ENCODE assay signal across 29 cellular contexts in the genomic region with DNA sequence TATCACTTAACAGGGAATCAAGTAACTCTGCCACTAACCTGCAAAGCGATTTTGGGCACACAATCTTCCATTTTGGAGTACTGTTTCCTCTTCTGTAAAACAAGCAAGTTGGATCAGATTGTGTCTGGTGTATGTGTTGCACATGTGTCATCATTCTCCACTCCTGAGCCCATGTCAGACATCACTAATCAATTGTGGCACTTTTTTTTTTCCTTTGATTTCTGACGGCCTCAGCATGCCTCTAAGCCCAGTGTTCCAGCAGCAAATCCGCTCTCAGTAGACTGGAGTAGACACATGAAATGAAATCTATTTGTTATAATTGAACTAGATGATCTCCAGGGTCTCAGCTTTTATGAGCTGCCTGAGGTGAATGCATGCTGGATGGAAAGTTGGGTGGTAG.
"Had no signal": no experiment of that assay in that cellular context is flagged by ENCODE, and none has a peak within 500 bp of the region (broad histone marks: within the 10 kb centered on the region; RNA-seq: fewer than 3 reads in every experiment).

No MANE protein-coding gene starts in this region.

- H3K27me3 ChIP-seq: neutrophil, ovary, right lobe of liver, sigmoid colon, stomach, thyroid gland, tibial nerve, upper lobe of left lung, vagina had no signal

- ATAC-seq: natural killer cell treated with Interleukin-12 subunit alpha and Interleukin-12 subunit beta and Interleukin-15 and Interleukin-18, amount 100 ng/mL, for 72 hours; psoas muscle; right cardiac atrium; right lobe of liver; stimulated activated effector memory CD8-positive, alpha-beta T cell treated with anti-CD3 and anti-CD28 coated beads, Interleukin-12 subunit alpha, Interleukin-12 subunit beta, amount 100 ng/mL, for 72 hours; stimulated activated naive B cell treated with anti-CD40 and anti-IgM and Interleukin-4, amounts not matched to agents 10 μg/mL and 1 μg/mL and 100 μg/mL, for 72 hours had no signal

- H3K4me1 ChIP-seq: parathyroid adenoma, psoas muscle, sigmoid colon, upper lobe of left lung had no signal

- H3K4me3 ChIP-seq: ovary, psoas muscle, right lobe of liver, sigmoid colon, stomach, thoracic aorta, thyroid gland, tibial nerve, upper lobe of left lung, vagina had no signal

- DNase-seq: nephron progenitor cell; nucleus accumbens; ovary; posterior cingulate gyrus; psoas muscle; right cardiac atrium; right lobe of liver; sigmoid colon; small intestine; stimulated activated CD4-positive, alpha-beta T cell treated with anti-CD3 and anti-CD28 coated beads, Interleukin-15, amount 100 ng/mL, for 24 hours; stimulated activated CD4-positive, alpha-beta T cell treated with anti-CD3 and anti-CD28 coated beads, Interleukin-2, amount 100 ng/mL, for 24 hours; stimulated activated CD4-positive, alpha-beta T cell treated with anti-CD3 and anti-CD28 coated beads, Interleukin-2, amount 100 ng/mL, for 48 hours; stimulated activated CD4-positive, alpha-beta T cell treated with anti-CD3 and anti-CD28 coated beads, Interleukin-4, amount 100 ng/mL, for 24 hours; stimulated activated naive B cell treated with anti-CD40 and anti-IgM and Interleukin-4, amounts not matched to agents 10 μg/mL and 1 μg/mL and 100 μg/mL, for 72 hours; stimulated activated naive CD4-positive, alpha-beta T cell treated with Interleukin-2 at 50 U/mL for 16 hours; stomach; upper lobe of left lung had no signal

- H3K4me1 Mint-ChIP-seq: stimulated activated effector memory CD8-positive, alpha-beta T cell treated with anti-CD3 and anti-CD28 coated beads, Interleukin-12 subunit alpha, Interleukin-12 subunit beta, amount 100 ng/mL, for 72 hours had no signal

- H3K4me3 Mint-ChIP-seq: natural killer cell treated with Interleukin-12 subunit alpha and Interleukin-12 subunit beta and Interleukin-15 and Interleukin-18, amount 100 ng/mL, for 72 hours; nephron progenitor cell; neural crest cell; stimulated activated effector memory CD8-positive, alpha-beta T cell treated with anti-CD3 and anti-CD28 coated beads, Interleukin-12 subunit alpha, Interleukin-12 subunit beta, amount 100 ng/mL, for 72 hours; stimulated activated naive B cell treated with anti-CD40 and anti-IgM and Interleukin-4, amounts not matched to agents 10 μg/mL and 1 μg/mL and 100 μg/mL, for 72 hours; stimulated activated naive CD8-positive, alpha-beta T cell treated with anti-CD3 and anti-CD28 coated beads, Interleukin-15, Interleukin-2, amounts not matched to agents 100 ng/mL and 50 ng/mL, for 24 hours had no signal

- H3K36me3 Mint-ChIP-seq: natural killer cell treated with Interleukin-12 subunit alpha and Interleukin-12 subunit beta and Interleukin-15 and Interleukin-18, amount 100 ng/mL, for 72 hours; stimulated activated effector memory CD8-positive, alpha-beta T cell treated with anti-CD3 and anti-CD28 coated beads, Interleukin-12 subunit alpha, Interleukin-12 subunit beta, amount 100 ng/mL, for 72 hours; stimulated activated naive B cell treated with anti-CD40 and anti-IgM and Interleukin-4, amounts not matched to agents 10 μg/mL and 1 μg/mL and 100 μg/mL, for 72 hours had no signal

- H3K9ac ChIP-seq: parathyroid adenoma had no signal

- H3K9me3 ChIP-seq: neutrophil, ovary, psoas muscle, right lobe of liver, sigmoid colon, stomach, thoracic aorta, thyroid gland, tibial nerve, upper lobe of left lung, vagina had no signal

- H2AFZ ChIP-seq: parathyroid adenoma had no signal

- H3K79me2 ChIP-seq: parathyroid adenoma had no signal

- H3K27me3 Mint-ChIP-seq: stimulated activated naive B cell treated with anti-CD40 and anti-IgM and Interleukin-4, amounts not matched to agents 10 μg/mL and 1 μg/mL and 100 μg/mL, for 72 hours; stimulated activated naive CD8-positive, alpha-beta T cell treated with anti-CD3 and anti-CD28 coated beads, Interleukin-15, Interleukin-2, amounts not matched to agents 100 ng/mL and 50 ng/mL, for 24 hours had no signal

- H3K36me3 ChIP-seq: neutrophil, ovary, right lobe of liver, sigmoid colon, stomach, thoracic aorta, thyroid gland, tibial nerve, upper lobe of left lung, vagina had no signal

- FAIRE-seq: small intestine, urothelium cell line had no signal

- H3K27ac Mint-ChIP-seq: natural killer cell treated with Interleukin-12 subunit alpha and Interleukin-12 subunit beta and Interleukin-15 and Interleukin-18, amount 100 ng/mL, for 72 hours; nephron progenitor cell; progenitor cell of endocrine pancreas; stimulated activated effector memory CD8-positive, alpha-beta T cell treated with anti-CD3 and anti-CD28 coated beads, Interleukin-12 subunit alpha, Interleukin-12 subunit beta, amount 100 ng/mL, for 72 hours; stimulated activated naive B cell treated with anti-CD40 and anti-IgM and Interleukin-4, amounts not matched to agents 10 μg/mL and 1 μg/mL and 100 μg/mL, for 72 hours; stimulated activated naive CD8-positive, alpha-beta T cell treated with anti-CD3 and anti-CD28 coated beads, Interleukin-15, Interleukin-2, amounts not matched to agents 100 ng/mL and 50 ng/mL, for 24 hours had no signal

- H3K27ac ChIP-seq: neutrophil, ovary, parathyroid adenoma, psoas muscle, right lobe of liver, sigmoid colon, stomach, thoracic aorta, thyroid gland, tibial nerve, upper lobe of left lung, vagina had no signal
